Comparison of ENCODE assay signal across 20 cellular contexts in the genomic region with DNA sequence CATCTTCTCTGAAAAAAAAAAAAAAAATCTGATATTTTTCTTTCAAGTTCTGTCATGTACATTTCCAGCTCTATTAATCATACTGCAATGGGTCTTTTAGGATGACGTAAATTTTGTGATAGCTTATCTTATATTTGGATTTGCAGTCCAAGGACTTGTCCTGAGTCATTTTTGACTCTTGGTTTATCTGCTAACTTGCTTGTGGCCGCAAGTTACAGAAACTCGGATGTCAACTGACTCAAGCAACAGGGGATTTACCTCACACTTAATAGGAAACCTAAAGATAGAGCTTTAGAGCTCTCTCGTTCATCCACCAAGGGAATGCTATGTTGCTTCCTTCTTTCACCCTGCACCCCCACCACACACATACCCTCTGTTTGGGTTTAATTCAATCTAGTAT.
A peak's percentile ranks its signal among the peaks of the same experiment; 100 is the strongest.
DNase-seq lines count a peak whose midpoint lies in the region; ATAC-seq and TF ChIP-seq lines count a peak whose summit lies in the region.
"Had no signal": no experiment of that assay in that cellular context is flagged by ENCODE, and none has a peak within 500 bp of the region (broad histone marks: within the 10 kb centered on the region; RNA-seq: fewer than 3 reads in every experiment).

No MANE protein-coding gene starts in this region.

- no peaks in the 10 kb centered on the region for H3K9me2 ChIP-seq in SK-N-SH

- no peaks in the 10 kb centered on the region for H3K27me3 ChIP-seq in SK-N-SH (ENCODE audit: insufficient read depth)
- no peaks in the 10 kb centered on the region for H3K27me3 ChIP-seq in OCI-LY3 (ENCODE audit: low read depth, low read length)
- H3K27me3 ChIP-seq in fibroblast of lung (ENCODE audit: control insufficient read depth, insufficient read depth, low read length) = no peaks in the 10 kb centered on the region
- H3K27me3 ChIP-seq in smooth muscle cell (ENCODE audit: low read depth) = no peaks in the 10 kb centered on the region

- H3K4me2 ChIP-seq in SK-N-SH = no peak overlapping the region
- peak overlapping the region; percentile 40 for H3K4me2 ChIP-seq in OCI-LY3 (ENCODE audit: low read length)
- H3K4me2 ChIP-seq in fibroblast of lung (ENCODE audit: extremely low read depth, insufficient read depth, low read length) = no peak overlapping the region
- peak overlapping the region; percentile 40 for H3K4me2 ChIP-seq in smooth muscle cell
- H3K4me2 ChIP-seq: PC-9 had no signal

- TF ChIP-seq EP300 in SK-N-SH (IDR thresholded peaks at IDR 0.05; ENCODE audit: borderline replicate concordance in 1 of 2, low read depth in 1 of 2, low read length in 1 of 2) = no peak

- ATAC-seq in SK-N-SH treated with all-trans-retinoic acid at 6 μM for 48 hours = no peak
- no peak for ATAC-seq in HG02610 (IDR thresholded peaks at IDR 0.05; ENCODE audit: unreplicated experiment)

- H2AFZ ChIP-seq in SK-N-SH (ENCODE audit: low read depth) (no peak overlapping the region), OCI-LY3 (ENCODE audit: low read depth, low read length) (no peak overlapping the region), fibroblast of lung (ENCODE audit: low read length) (no peak overlapping the region), smooth muscle cell (ENCODE audit: low read depth) (no peak overlapping the region)
- H2AFZ ChIP-seq: PC-9 had no signal

- H3K79me2 ChIP-seq in SK-N-SH (ENCODE audit: insufficient read depth) = no peaks in the 10 kb centered on the region
- H3K79me2 ChIP-seq in OCI-LY3 (ENCODE audit: low read length) = no peaks in the 10 kb centered on the region
- H3K79me2 ChIP-seq in fibroblast of lung (ENCODE audit: control insufficient read depth, insufficient read depth, low read length) = no peaks in the 10 kb centered on the region
- no peaks in the 10 kb centered on the region for H3K79me2 ChIP-seq in smooth muscle cell (ENCODE audit: low read depth)

- H3F3A ChIP-seq in SK-N-SH (replicated peaks; ENCODE audit: insufficient read depth) (no peaks in the 10 kb centered on the region), smooth muscle cell (ENCODE audit: low read depth) (no peaks in the 10 kb centered on the region)

- no peaks in the 10 kb centered on the region for H3K4me1 ChIP-seq in SK-N-SH (ENCODE audit: control insufficient read depth in 1 of 2, insufficient read depth in 2 of 2, low read depth in 1 of 2, low read length in 1 of 2)
- H3K4me1 ChIP-seq in OCI-LY3 (ENCODE audit: low read length) = peaks cover 20% of the 10 kb centered on the region
- H3K4me1 ChIP-seq in fibroblast of lung (ENCODE audit: control insufficient read depth, extremely low read depth, insufficient read depth, low read length) = no peaks in the 10 kb centered on the region
- H3K4me1 ChIP-seq in smooth muscle cell (ENCODE audit: low read depth) = no peaks in the 10 kb centered on the region

- no peak overlapping the region for H3K9ac ChIP-seq in SK-N-SH
- no peak overlapping the region for H3K9ac ChIP-seq in OCI-LY3 (ENCODE audit: low read length)
- no peak overlapping the region for H3K9ac ChIP-seq in fibroblast of lung (ENCODE audit: insufficient read depth, low read length)
- H3K9ac ChIP-seq in smooth muscle cell (ENCODE audit: low read depth) = no peak overlapping the region

- H4K20me1 ChIP-seq in SK-N-SH (ENCODE audit: insufficient read depth) (no peaks in the 10 kb centered on the region), OCI-LY3 (ENCODE audit: insufficient read depth, low read length) (no peaks in the 10 kb centered on the region), fibroblast of lung (ENCODE audit: control insufficient read depth, extremely low read depth, insufficient read depth, low read length) (no peaks in the 10 kb centered on the region), smooth muscle cell (ENCODE audit: low read depth) (no peaks in the 10 kb centered on the region)

- no peak for DNase-seq in SK-N-SH
- DNase-seq in fibroblast of lung (ENCODE audit: low read depth in 2 of 2) = peak; percentile 20 to 85
- DNase-seq in smooth muscle cell (lab: John Stamatoyannopoulos, UW; ENCODE audit: unreplicated experiment) = no peak
- DNase-seq in activated CD4-positive, CD25-positive, alpha-beta regulatory T cell (lab: John Stamatoyannopoulos, UW) = no peak
- no peak for DNase-seq in C1 segment of cervical spinal cord (lab: John Stamatoyannopoulos, UW)
- DNase-seq: COR-L47, DMS 273 treated with DMSO at 0.1 percent for 48 hours, GDM1, H7, NCI-H1105, NCI-H2081 treated with DMSO at 0.1 percent for 48 hours, NCI-H510A, NCI-H774, PC-9, SIG-M5 had no signal

- WGBS in SK-N-SH (ENCODE audit: low lambda C conversion rate) = 35% methylated on average over 4 of the region's 4 CpGs
- 12% methylated on average over 4 of the region's 4 CpGs for WGBS in smooth muscle cell (ENCODE audit: low lambda C conversion rate)

- POLR2A ChIA-PET in SK-N-SH (lab: Yijun Ruan, JAX) = no interaction called here

- H3K4me3 ChIP-seq in SK-N-SH (ENCODE audit: low read depth in 2 of 2, low read length in 1 of 2) (no peak overlapping the region), OCI-LY3 (ENCODE audit: low read length) (no peak overlapping the region), fibroblast of lung (replicated peaks in 1 of 4; ENCODE audit: control extremely low read depth in 1 of 4, insufficient read depth in 1 of 4, low read depth in 3 of 4, low read length in 4 of 4) (no peak overlapping the region), smooth muscle cell (no peak overlapping the region)
- H3K4me3 ChIP-seq: PC-9 had no signal

- H3K36me3 ChIP-seq in SK-N-SH (replicated peaks in 1 of 2; ENCODE audit: control insufficient read depth in 1 of 2, insufficient read depth in 2 of 2, low read length in 1 of 2) = no peaks in the 10 kb centered on the region
- H3K36me3 ChIP-seq in OCI-LY3 (replicated peaks; ENCODE audit: low read depth, low read length) = no peaks in the 10 kb centered on the region
- H3K36me3 ChIP-seq in fibroblast of lung (ENCODE audit: control insufficient read depth, insufficient read depth, low read length) = no peaks in the 10 kb centered on the region
- no peaks in the 10 kb centered on the region for H3K36me3 ChIP-seq in smooth muscle cell (ENCODE audit: low read depth)

- CTCF ChIA-PET in SK-N-SH (lab: Yijun Ruan, JAX) = interaction anchor here (0.9 to 1.1 kb wide), 2 partner anchors 19 to 144 kb away, joined by 3 to 6 read pairs; no protein-coding TSS in a partner anchor

- no peak for TF ChIP-seq CTCF in SK-N-SH (IDR thresholded peaks at IDR 0.05)
- TF ChIP-seq CTCF in OCI-LY3 (IDR thresholded peaks at IDR 0.05; ENCODE audit: low read depth, low read length) = no peak
- no peak for TF ChIP-seq CTCF in fibroblast of lung (conservative IDR thresholded peaks at IDR 0.05 in 1 of 2, IDR thresholded peaks at IDR 0.05 in 1 of 2; ENCODE audit: low read depth in 1 of 2, low read length in 2 of 2)
- no peak for TF ChIP-seq CTCF in smooth muscle cell (IDR thresholded peaks at IDR 0.05; ENCODE audit: borderline replicate concordance, insufficient read depth, poor library complexity, severe bottlenecking)

- TF ChIP-seq RAD21 in SK-N-SH (IDR thresholded peaks at IDR 0.05; ENCODE audit: low read length) = no peak

- H3K9me3 ChIP-seq in SK-N-SH = no peaks in the 10 kb centered on the region
- no peaks in the 10 kb centered on the region for H3K9me3 ChIP-seq in OCI-LY3 (ENCODE audit: insufficient read depth, low read length)
- no peaks in the 10 kb centered on the region for H3K9me3 ChIP-seq in fibroblast of lung (ENCODE audit: control insufficient read depth, insufficient read depth, low read depth, low read length)
- H3K9me3 ChIP-seq in smooth muscle cell (replicated peaks; ENCODE audit: low read depth) = no peaks in the 10 kb centered on the region

- H3K27ac ChIP-seq in SK-N-SH (ENCODE audit: low read depth in 2 of 2, low read length in 1 of 2) (no peak overlapping the region), OCI-LY3 (ENCODE audit: low read length) (no peak overlapping the region), fibroblast of lung (ENCODE audit: insufficient read depth, low read length) (no peak overlapping the region), smooth muscle cell (ENCODE audit: low read depth) (no peak overlapping the region)
- H3K27ac ChIP-seq: 22Rv1, PC-9, RWPE1 had no signal

TF ChIP-seq in SK-N-SH treated with all-trans-retinoic acid at 6 μM for 48 hours, 23 proteins besides CTCF, POLR2A, EP300 and RAD21:
- TF ChIP-seq ISL1 (CRISPR knock-in tag; IDR thresholded peaks at IDR 0.05) = peak; percentile 34; the same call in 1 of the 2 replicates
- no peak for TF ChIP-seq BACH2 (CRISPR knock-in tag; IDR thresholded peaks at IDR 0.05; ENCODE audit: borderline replicate concordance)

TF ChIP-seq in SK-N-SH, 30 proteins besides CTCF, POLR2A, EP300 and RAD21:
- TF ChIP-seq NFIC (IDR thresholded peaks at IDR 0.05; ENCODE audit: borderline replicate concordance) (no peak), TAF1 (IDR thresholded peaks at IDR 0.05; ENCODE audit: borderline replicate concordance, low read depth, low read length) (no peak), TCF12 (IDR thresholded peaks at IDR 0.05) (no peak), RCOR1 (IDR thresholded peaks at IDR 0.05; ENCODE audit: low read length) (no peak), CHD2 (IDR thresholded peaks at IDR 0.05; ENCODE audit: low read length, partially characterized antibody) (no peak), GATA2 (CRISPR knock-in tag; IDR thresholded peaks at IDR 0.05) (no peak), EZH2phosphoT487 (IDR thresholded peaks at IDR 0.05; ENCODE audit: borderline replicate concordance, low read depth) (no peak), ELF1 (IDR thresholded peaks at IDR 0.05) (no peak), SIN3A (IDR thresholded peaks at IDR 0.05; ENCODE audit: borderline replicate concordance, low read depth, low read length) (no peak), NRF1 (IDR thresholded peaks at IDR 0.05; ENCODE audit: low read depth, low read length) (no peak)
- TF ChIP-seq, protein P1, sequence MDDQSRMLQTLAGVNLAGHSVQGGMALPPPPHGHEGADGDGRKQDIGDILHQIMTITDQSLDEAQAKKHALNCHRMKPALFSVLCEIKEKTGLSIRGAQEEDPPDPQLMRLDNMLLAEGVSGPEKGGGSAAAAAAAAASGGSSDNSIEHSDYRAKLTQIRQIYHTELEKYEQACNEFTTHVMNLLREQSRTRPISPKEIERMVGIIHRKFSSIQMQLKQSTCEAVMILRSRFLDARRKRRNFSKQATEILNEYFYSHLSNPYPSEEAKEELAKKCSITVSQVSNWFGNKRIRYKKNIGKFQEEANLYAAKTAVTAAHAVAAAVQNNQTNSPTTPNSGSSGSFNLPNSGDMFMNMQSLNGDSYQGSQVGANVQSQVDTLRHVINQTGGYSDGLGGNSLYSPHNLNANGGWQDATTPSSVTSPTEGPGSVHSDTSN (IDR thresholded peaks at IDR 0.05) = no peak
- TF ChIP-seq, protein P2, sequence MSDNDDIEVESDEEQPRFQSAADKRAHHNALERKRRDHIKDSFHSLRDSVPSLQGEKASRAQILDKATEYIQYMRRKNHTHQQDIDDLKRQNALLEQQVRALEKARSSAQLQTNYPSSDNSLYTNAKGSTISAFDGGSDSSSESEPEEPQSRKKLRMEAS (IDR thresholded peaks at IDR 0.05; ENCODE audit: low read depth) = no peak

Comparison
In these comparisons a context has a peak if more than half of its experiments do, and no peak if none do; other contexts are left out.
1. DNase-seq: peak in fibroblast of lung (2 of 2); none in SK-N-SH (single experiment), smooth muscle cell (single experiment), activated CD4-positive, CD25-positive, alpha-beta regulatory T cell (0 of 4) and C1 segment of cervical spinal cord (0 of 14).
2. H3K4me2 ChIP-seq: peak in OCI-LY3 (single experiment) and smooth muscle cell (single experiment); none in SK-N-SH (single experiment) and fibroblast of lung (single experiment).